ENCODE assay signal across 20 cellular contexts in the genomic region with DNA sequence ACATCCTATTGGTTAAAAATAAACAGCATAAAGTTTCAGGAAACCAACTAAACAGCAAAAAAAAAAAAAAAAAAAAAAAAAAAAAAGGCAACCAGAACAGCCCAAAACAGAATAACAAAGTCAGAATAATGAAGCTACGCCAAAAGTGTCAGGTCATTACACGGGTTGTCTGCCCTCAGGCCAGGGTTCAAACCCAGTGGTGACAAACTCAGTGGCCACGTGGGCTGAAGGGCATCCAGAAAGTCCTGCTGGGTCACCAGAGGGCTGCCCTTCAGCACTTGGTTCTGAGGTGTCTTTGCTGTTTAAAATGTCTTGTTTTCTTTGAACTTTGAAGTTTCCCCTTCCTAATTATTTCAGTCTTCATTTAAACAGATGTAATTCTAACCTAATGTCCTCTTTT.
DNase-seq lines count a peak whose midpoint lies in the region; ATAC-seq, FAIRE-seq and TF ChIP-seq lines count a peak whose summit lies in the region.
"Had no signal": no experiment of that assay in that cellular context is flagged by ENCODE, and none has a peak within 500 bp of the region (broad histone marks: within the 10 kb centered on the region; RNA-seq: fewer than 3 reads in every experiment).

No MANE protein-coding gene starts in this region.

- no peak overlapping the region for H2BK120ac ChIP-seq in trophoblast cell (ENCODE audit: insufficient read depth, low read length, poor library complexity)

- H4K20me1 ChIP-seq in HepG2 (ENCODE audit: insufficient read depth, low read length) = no peaks in the 10 kb centered on the region
- H4K20me1 ChIP-seq: BLaER1 treated with 17β-estradiol and CSF1 and Interleukin-3, amounts not matched to agents 10 nM and 100 nM had no signal

- H3K79me2 ChIP-seq in HepG2 (ENCODE audit: insufficient read depth, low read length) = no peaks in the 10 kb centered on the region
- H3K79me2 ChIP-seq in trophoblast cell (ENCODE audit: control insufficient read depth, insufficient read depth, low read length, poor library complexity) = no peaks in the 10 kb centered on the region

- H3K23ac ChIP-seq in trophoblast cell (ENCODE audit: low read length) = no peak overlapping the region

- H4K8ac ChIP-seq in trophoblast cell (ENCODE audit: low read depth, low read length) = no peak overlapping the region

- no peak overlapping the region for H3K4me3 Mint-ChIP-seq in CD4-positive, alpha-beta T cell
- H3K4me3 Mint-ChIP-seq: B cell; CD8-positive, alpha-beta memory T cell; GM23338 had no signal

- H3K14ac ChIP-seq in trophoblast cell (ENCODE audit: low read length) = no peak overlapping the region

- H2AK5ac ChIP-seq in trophoblast cell (ENCODE audit: low read length) = no peak overlapping the region

- H3K9me3 ChIP-seq in liver (ENCODE audit: control insufficient read depth in 4 of 4, low read length in 3 of 4) (no peaks in the 10 kb centered on the region), HepG2 (ENCODE audit: low read length) (no peaks in the 10 kb centered on the region), trophoblast cell (ENCODE audit: insufficient read depth, low read depth, low read length) (peaks cover 5% of the 10 kb centered on the region)
- no peaks in the 10 kb centered on the region for H3K9me3 ChIP-seq in CD4-positive, alpha-beta T cell (ENCODE audit: control insufficient read depth, low read length)
- H3K9me3 ChIP-seq: BLaER1 treated with 17β-estradiol and CSF1 and Interleukin-3, amounts not matched to agents 10 nM and 100 nM had no signal

- ATAC-seq in HepG2 = no peak
- peak; percentile 95 for ATAC-seq in left lobe of liver
- no peak for ATAC-seq in CD4-positive, alpha-beta T cell (ENCODE audit: poor library complexity)
- ATAC-seq: GM23338 had no signal

- FAIRE-seq in HepG2 (lab: Jason Lieb, UNC) = no peak
- FAIRE-seq: D721Med, H54 had no signal

- WGBS in liver = 21% methylated on average over 3 of the region's 3 CpGs
- WGBS in HepG2 (ENCODE audit: low lambda C conversion rate) = 84% methylated on average over 3 of the region's 3 CpGs
- no CpG with 5 or more reads among the region's 3 CpGs for WGBS in trophoblast cell (ENCODE audit: extremely low coverage, insufficient coverage, insufficient read length)

- no peak overlapping the region for H4K12ac ChIP-seq in trophoblast cell (ENCODE audit: low read depth, low read length)

- peak overlapping the region; percentile 51 for H2BK12ac ChIP-seq in trophoblast cell (ENCODE audit: low read length)

- H3K79me1 ChIP-seq in trophoblast cell (ENCODE audit: low read length) = peaks cover 11% of the 10 kb centered on the region

- H3K36me3 ChIP-seq in liver (ENCODE audit: control insufficient read depth in 4 of 4, insufficient read depth in 3 of 4, low read depth in 1 of 4, low read length in 3 of 4) = peaks cover 0 to 12% (median 3%) of the 10 kb centered on the region in 4 donors
- H3K36me3 ChIP-seq in HepG2 (replicated peaks in 1 of 2; ENCODE audit: control insufficient read depth in 1 of 2, insufficient read depth in 2 of 2, low read length in 2 of 2) = peaks cover 0 to 12% of the 10 kb centered on the region in 2 experiments; a peak in 3 of 5 replicates
- no peaks in the 10 kb centered on the region for H3K36me3 ChIP-seq in trophoblast cell (ENCODE audit: control insufficient read depth in 1 of 2, insufficient read depth in 2 of 2, low read length in 2 of 2)
- H3K36me3 ChIP-seq: BLaER1 treated with 17β-estradiol and CSF1 and Interleukin-3, amounts not matched to agents 10 nM and 100 nM had no signal

- peaks cover 7 to 47% (median 24%) of the 10 kb centered on the region in 4 donors for H3K4me1 ChIP-seq in liver (ENCODE audit: control insufficient read depth in 4 of 4, insufficient read depth in 4 of 4, low read length in 3 of 4)
- no peaks in the 10 kb centered on the region for H3K4me1 ChIP-seq in HepG2 (ENCODE audit: insufficient read depth, low read length)
- H3K4me1 ChIP-seq in trophoblast cell (ENCODE audit: control insufficient read depth in 1 of 2, insufficient read depth in 2 of 2, low read length in 2 of 2) = peaks cover 5% of the 10 kb centered on the region in 2 experiments

- no peaks in the 10 kb centered on the region for H3K4me1 Mint-ChIP-seq in CD4-positive, alpha-beta T cell (ENCODE audit: low read depth)
- H3K4me1 Mint-ChIP-seq: CD8-positive, alpha-beta memory T cell had no signal

- in situ Hi-C loops in HepG2 (cut with HindIII; ENCODE audit: extremely low pct_ligation_motif_present, low pct_unique_long_range_greater_than_20kb) = no loop called here

- H3K27me3 ChIP-seq in liver (ENCODE audit: control insufficient read depth in 4 of 4, insufficient read depth in 4 of 4, low read length in 3 of 4) (no peaks in the 10 kb centered on the region), HepG2 (ENCODE audit: control insufficient read depth in 1 of 2, insufficient read depth in 2 of 2, low read length in 2 of 2) (no peaks in the 10 kb centered on the region), trophoblast cell (ENCODE audit: insufficient read depth, low read length) (no peaks in the 10 kb centered on the region)
- H3K27me3 ChIP-seq in CD4-positive, alpha-beta T cell (ENCODE audit: control insufficient read depth, insufficient read depth, low read length) = no peaks in the 10 kb centered on the region
- H3K27me3 ChIP-seq: BLaER1 treated with 17β-estradiol and CSF1 and Interleukin-3, amounts not matched to agents 10 nM and 100 nM had no signal

- H3K27me3 Mint-ChIP-seq in CD4-positive, alpha-beta T cell = peaks cover 10% of the 10 kb centered on the region

- POLR2A ChIA-PET in HepG2 (lab: Yijun Ruan, JAX) = no interaction called here
- POLR2A ChIA-PET in CD4-positive, alpha-beta T cell (lab: Charles Lee) = no interaction called here

- no peak for TF ChIP-seq CTCF in liver (IDR thresholded peaks at IDR 0.05; ENCODE audit: low read depth, low read length, missing input control)
- no peak for TF ChIP-seq CTCF in HepG2 (CRISPR knock-in tag; IDR thresholded peaks at IDR 0.05)
- no peak for TF ChIP-seq CTCF in CD4-positive, alpha-beta T cell (IDR thresholded peaks at IDR 0.05)

- no TSS peak for BruUV-seq in HepG2 (replicated peaks; lab: Mats Ljungman, UMichigan)

- TF ChIP-seq EP300 in HepG2 (IDR thresholded peaks at IDR 0.05; ENCODE audit: low read depth in 2 of 2, low read length in 2 of 2) = no peak
- no peak for TF ChIP-seq EP300 in HepG2 (CRISPR knock-in tag; IDR thresholded peaks at IDR 0.05; ENCODE audit: borderline replicate concordance)

- no peak overlapping the region for H4K91ac ChIP-seq in trophoblast cell (ENCODE audit: low read depth, low read length)

- no peaks in the 10 kb centered on the region for H3K9me3 Mint-ChIP-seq in CD4-positive, alpha-beta T cell
- H3K9me3 Mint-ChIP-seq: CD8-positive, alpha-beta memory T cell; GM23338 had no signal

- H3K36me3 Mint-ChIP-seq in CD4-positive, alpha-beta T cell (ENCODE audit: low read depth) = no peaks in the 10 kb centered on the region
- H3K36me3 Mint-ChIP-seq: CD8-positive, alpha-beta memory T cell had no signal

- H3K27ac ChIP-seq in liver (ENCODE audit: low read depth in 1 of 2, low read length in 2 of 2) = peak overlapping the region; percentile 77 to 93
- no peak overlapping the region for H3K27ac ChIP-seq in HepG2 (ENCODE audit: extremely low read length, insufficient read depth, low read length)
- no peak overlapping the region for H3K27ac ChIP-seq in trophoblast cell (ENCODE audit: low read depth, low read length)
- no peak overlapping the region for H3K27ac ChIP-seq in CD4-positive, alpha-beta T cell (ENCODE audit: low read depth, low read length)
- H3K27ac ChIP-seq: BLaER1 treated with 17β-estradiol and CSF1 and Interleukin-3, amounts not matched to agents 10 nM and 100 nM; HL-60 had no signal

- H3K9ac ChIP-seq in liver (ENCODE audit: low read depth in 1 of 2, low read length in 2 of 2) = peak overlapping the region in 1 of 2 donors; percentile 11
- no peak overlapping the region for H3K9ac ChIP-seq in HepG2 (ENCODE audit: insufficient read depth, low read depth, low read length)
- H3K9ac ChIP-seq in trophoblast cell (ENCODE audit: low read length) = no peak overlapping the region
- H3K9ac ChIP-seq: BLaER1 treated with 17β-estradiol and CSF1 and Interleukin-3, amounts not matched to agents 10 nM and 100 nM had no signal

- H3K4me3 ChIP-seq in liver (ENCODE audit: low read depth in 1 of 3, low read length in 3 of 3) (no peak overlapping the region), HepG2 (replicated peaks in 1 of 3; ENCODE audit: insufficient read depth in 1 of 3, low read depth in 2 of 3, low read length in 3 of 3) (no peak overlapping the region), trophoblast cell (ENCODE audit: low read depth, low read length) (no peak overlapping the region)
- H3K4me3 ChIP-seq: BLaER1 treated with 17β-estradiol and CSF1 and Interleukin-3, amounts not matched to agents 10 nM and 100 nM; GM23338 had no signal

- H3K18ac ChIP-seq in trophoblast cell (ENCODE audit: low read length) = no peak overlapping the region

- DNase-seq in HepG2 (ENCODE audit: low spot score) (no peak), left lobe of liver (ENCODE audit: low spot score) (peak; percentile 91), trophoblast cell (peak; percentile 83 to 97), DMS114 treated with DMSO at 0.1 percent for 48 hours (lab: John Stamatoyannopoulos, UW; ENCODE audit: unreplicated experiment) (no peak)
- DNase-seq in effector CD8-positive, alpha-beta T cell (lab: John Stamatoyannopoulos, UW) = no peak
- no peak for DNase-seq in CD4-positive, alpha-beta T cell
- DNase-seq: CD8-positive, alpha-beta memory T cell; COR-L47; DMS153; DMS79 treated with DMSO at 0.1 percent for 48 hours; GF-D8; HCEC 1CT; IMR-90 had no signal

- TF ChIP-seq RAD21 in liver (IDR thresholded peaks at IDR 0.05) (peak; percentile 33 to 47), HepG2 (CRISPR knock-in tag; IDR thresholded peaks at IDR 0.05) (no peak)

- H3K27ac Mint-ChIP-seq in CD4-positive, alpha-beta T cell = no peak overlapping the region
- H3K27ac Mint-ChIP-seq: B cell; CD8-positive, alpha-beta memory T cell; GM23338 had no signal

- CTCF ChIA-PET in HepG2 (lab: Yijun Ruan, JAX; ENCODE audit: low intra/inter-chr PET ratio, low total read pairs) = no interaction called here
- CTCF ChIA-PET in CD4-positive, alpha-beta T cell (lab: Charles Lee) = no interaction called here

- intact Hi-C loops in HepG2 (cut with micrococcal nuclease; ENCODE audit: unreplicated experiment) = loop anchor here (10.0 kb wide), 1 partner anchor 63 kb away; the partner anchor contains the start of gene CGNL1
- intact Hi-C loops in CD4-positive, alpha-beta T cell (cut with DNase I, micrococcal nuclease) = no loop called here

- H3K4me2 ChIP-seq in HepG2 (ENCODE audit: low read depth, low read length) (no peak overlapping the region), trophoblast cell (ENCODE audit: low read length) (no peak overlapping the region)
- H3K4me2 ChIP-seq: BLaER1 treated with 17β-estradiol and CSF1 and Interleukin-3, amounts not matched to agents 10 nM and 100 nM; GM23338 had no signal

- H2BK5ac ChIP-seq in trophoblast cell (ENCODE audit: low read depth, low read length, poor library complexity) = no peak overlapping the region

- H2AFZ ChIP-seq in HepG2 (ENCODE audit: low read length) (no peak overlapping the region), trophoblast cell (ENCODE audit: insufficient read depth, low read length, poor library complexity) (no peak overlapping the region)
- H2AFZ ChIP-seq: GM23338 had no signal

- no peak overlapping the region for H3K4ac ChIP-seq in trophoblast cell (ENCODE audit: low read depth, low read length)

- no peak for TF ChIP-seq POLR2A in HepG2 (IDR thresholded peaks at IDR 0.05; ENCODE audit: insufficient read depth in 1 of 2, low read depth in 2 of 2, low read length in 2 of 2)

Comparison
In these comparisons a context has a peak if more than half of its experiments do, and no peak if none do; other contexts are left out.
1. H3K27ac ChIP-seq: peak in liver (2 of 2); none in HepG2 (single experiment), trophoblast cell (single experiment) and CD4-positive, alpha-beta T cell (single experiment).
2. DNase-seq: peak in left lobe of liver (single experiment) and trophoblast cell (2 of 2); none in HepG2 (single experiment), DMS114 treated with DMSO at 0.1 percent for 48 hours (single experiment), effector CD8-positive, alpha-beta T cell (single experiment) and CD4-positive, alpha-beta T cell (0 of 10).